ENCODE assay signal across 13 cellular contexts in genomic region chr7:28958946-28959417, GRCh38. TPM values are rescaled to one million over a fixed set of nuclear protein-coding genes. Genes with fewer than 3 reads are reported as not detected.
DNase-seq lines count a peak whose midpoint lies in the region; ATAC-seq, FAIRE-seq and TF ChIP-seq lines count a peak whose summit lies in the region.
"Had no signal": no experiment of that assay in that cellular context is flagged by ENCODE, and none has a peak within 500 bp of the region (broad histone marks: within the 10 kb centered on the region; RNA-seq: fewer than 3 reads in every experiment).

No MANE protein-coding gene starts in this region.

- peak overlapping the region; percentile 36 to 45 for H3K4me3 Mint-ChIP-seq in effector memory CD8-positive, alpha-beta T cell
- H3K4me3 Mint-ChIP-seq: activated CD4-positive, alpha-beta memory T cell treated with anti-CD3 and anti-CD28 coated beads for 36 hours had no signal

- H3K36me3 ChIP-seq in mucosa of stomach (ENCODE audit: control insufficient read depth, insufficient read depth, low read length) (no peaks in the 10 kb centered on the region), right lobe of liver (no peaks in the 10 kb centered on the region), aorta (ENCODE audit: control insufficient read depth in 1 of 2, insufficient read depth in 2 of 2, low read length in 1 of 2) (no peaks in the 10 kb centered on the region)

- H3K9me3 ChIP-seq in mucosa of stomach (ENCODE audit: control insufficient read depth, low read length), result no peaks in the 10 kb centered on the region
- no peaks in the 10 kb centered on the region for H3K9me3 ChIP-seq in right lobe of liver
- H3K9me3 ChIP-seq in aorta (ENCODE audit: control insufficient read depth, low read length), result no peaks in the 10 kb centered on the region

- TF ChIP-seq CTCF in right lobe of liver (IDR thresholded peaks at IDR 0.05), result no peak
- TF ChIP-seq CTCF in D721Med (IDR thresholded peaks at IDR 0.05; ENCODE audit: insufficient read depth, missing control alignments), result no peak

- ATAC-seq in effector memory CD8-positive, alpha-beta T cell (replicated peaks), result no peak
- ATAC-seq in right lobe of liver (no peak), aorta (ENCODE audit: low FRiP score) (no peak)
- ATAC-seq: activated naive CD4-positive, alpha-beta T cell treated with anti-CD3 and anti-CD28 coated beads, Interleukin-2, amount 50 U/mL, for 72 hours had no signal

- no peaks in the 10 kb centered on the region for H3K36me3 Mint-ChIP-seq in effector memory CD8-positive, alpha-beta T cell (ENCODE audit: insufficient read depth)
- H3K36me3 Mint-ChIP-seq: activated CD4-positive, alpha-beta memory T cell treated with anti-CD3 and anti-CD28 coated beads for 36 hours; T-cell had no signal

- no peak overlapping the region for H3K9ac ChIP-seq in mucosa of stomach (ENCODE audit: low read length)

- no peaks in the 10 kb centered on the region for H3K9me3 Mint-ChIP-seq in effector memory CD8-positive, alpha-beta T cell
- H3K9me3 Mint-ChIP-seq: activated CD4-positive, alpha-beta memory T cell treated with anti-CD3 and anti-CD28 coated beads for 36 hours; activated naive CD4-positive, alpha-beta T cell treated with anti-CD3 and anti-CD28 coated beads, Interleukin-2, amount 50 U/mL, for 72 hours; T-cell had no signal

- peak; percentile 29 for DNase-seq in DMS153 (lab: John Stamatoyannopoulos, UW)
- no peak for DNase-seq in DMS153 treated with DMSO at 0.1 percent for 48 hours (lab: John Stamatoyannopoulos, UW; ENCODE audit: unreplicated experiment)
- no peak for DNase-seq in effector memory CD8-positive, alpha-beta T cell
- no peak for DNase-seq in right lobe of liver
- no peak for DNase-seq in D721Med (ENCODE audit: insufficient read length, low spot score)
- DNase-seq in aorta, result no peak
- DNase-seq: NCI-H1417 treated with DMSO at 0.1 percent for 48 hours, T-cell had no signal

- H3K27ac ChIP-seq in temporal lobe (ENCODE audit: low read depth, low read length), result peak overlapping the region; percentile 58
- no peak overlapping the region for H3K27ac ChIP-seq in right lobe of liver
- H3K27ac ChIP-seq in aorta (ENCODE audit: low read depth in 1 of 2, low read length in 2 of 2), result no peak overlapping the region
- H3K27ac ChIP-seq: 22Rv1 had no signal

- intact Hi-C loops in right lobe of liver (cut with DNase I), result no loop called here
- intact Hi-C loops in aorta (cut with DNase I), result loop anchor here in 1 of 2 donors (10.0 kb wide), 1 partner anchor 146 kb away; no protein-coding TSS in a partner anchor

- H3K4me1 ChIP-seq in mucosa of stomach (ENCODE audit: control insufficient read depth, insufficient read depth, low read length) (peaks cover 38% of the 10 kb centered on the region), right lobe of liver (peaks cover 0 to 33% (median 4%) of the 10 kb centered on the region in 4 donors), aorta (ENCODE audit: control insufficient read depth in 1 of 2, insufficient read depth in 2 of 2, low read length in 2 of 2) (no peaks in the 10 kb centered on the region)

- FAIRE-seq in D721Med (lab: Jason Lieb, UNC), result no peak

- 93% methylated on average over 4 of the region's 9 CpGs for WGBS in right lobe of liver (ENCODE audit: insufficient coverage, low coverage, low lambda C conversion rate, missing lambda C conversion rate)
- WGBS in aorta, 2 donors, result 83 to 89% methylated on average over 9 of the region's 9 CpGs

- peaks cover 59 to 79% of the 10 kb centered on the region in 2 donors for H3K27me3 Mint-ChIP-seq in effector memory CD8-positive, alpha-beta T cell

- TF ChIP-seq POLR2A in right lobe of liver (IDR thresholded peaks at IDR 0.05), result no peak

- H3K27ac Mint-ChIP-seq in effector memory CD8-positive, alpha-beta T cell, result no peak overlapping the region
- H3K27ac Mint-ChIP-seq: activated CD4-positive, alpha-beta memory T cell treated with anti-CD3 and anti-CD28 coated beads for 36 hours; T-cell had no signal

- H3K4me1 Mint-ChIP-seq in effector memory CD8-positive, alpha-beta T cell (ENCODE audit: low read depth in 2 of 2), result peaks cover 9% of the 10 kb centered on the region in 2 donors

- H3K4me3 ChIP-seq in mucosa of stomach (ENCODE audit: low read length) (peak overlapping the region; percentile 40), right lobe of liver (no peak overlapping the region), aorta (ENCODE audit: low read length in 2 of 2) (no peak overlapping the region)

- H3K27me3 ChIP-seq in mucosa of stomach (ENCODE audit: control insufficient read depth, insufficient read depth, low read length) (peaks cover 33% of the 10 kb centered on the region), right lobe of liver (no peaks in the 10 kb centered on the region), aorta (ENCODE audit: control insufficient read depth in 1 of 2, insufficient read depth in 2 of 2, low read length in 1 of 2) (no peaks in the 10 kb centered on the region)

RNA-seq across cellular contexts. Expression of gene TRIL, which starts 0.9 kb away (rescaled TPM):
- total RNA-seq in temporal lobe (13.0 TPM), right lobe of liver (under 1 TPM; 0.12 to 0.29 (median 0.21) TPM), aorta (1 to 10 TPM; 1.0 to 7.0 TPM)
- under 1 TPM; 0.13 to 0.54 TPM for polyA plus RNA-seq in aorta
- total RNA-seq: activated CD4-positive, alpha-beta memory T cell treated with anti-CD3 and anti-CD28 coated beads for 36 hours; T-cell had no signal
